ENCODE assay signal across 8 cellular contexts in the genomic region with DNA sequence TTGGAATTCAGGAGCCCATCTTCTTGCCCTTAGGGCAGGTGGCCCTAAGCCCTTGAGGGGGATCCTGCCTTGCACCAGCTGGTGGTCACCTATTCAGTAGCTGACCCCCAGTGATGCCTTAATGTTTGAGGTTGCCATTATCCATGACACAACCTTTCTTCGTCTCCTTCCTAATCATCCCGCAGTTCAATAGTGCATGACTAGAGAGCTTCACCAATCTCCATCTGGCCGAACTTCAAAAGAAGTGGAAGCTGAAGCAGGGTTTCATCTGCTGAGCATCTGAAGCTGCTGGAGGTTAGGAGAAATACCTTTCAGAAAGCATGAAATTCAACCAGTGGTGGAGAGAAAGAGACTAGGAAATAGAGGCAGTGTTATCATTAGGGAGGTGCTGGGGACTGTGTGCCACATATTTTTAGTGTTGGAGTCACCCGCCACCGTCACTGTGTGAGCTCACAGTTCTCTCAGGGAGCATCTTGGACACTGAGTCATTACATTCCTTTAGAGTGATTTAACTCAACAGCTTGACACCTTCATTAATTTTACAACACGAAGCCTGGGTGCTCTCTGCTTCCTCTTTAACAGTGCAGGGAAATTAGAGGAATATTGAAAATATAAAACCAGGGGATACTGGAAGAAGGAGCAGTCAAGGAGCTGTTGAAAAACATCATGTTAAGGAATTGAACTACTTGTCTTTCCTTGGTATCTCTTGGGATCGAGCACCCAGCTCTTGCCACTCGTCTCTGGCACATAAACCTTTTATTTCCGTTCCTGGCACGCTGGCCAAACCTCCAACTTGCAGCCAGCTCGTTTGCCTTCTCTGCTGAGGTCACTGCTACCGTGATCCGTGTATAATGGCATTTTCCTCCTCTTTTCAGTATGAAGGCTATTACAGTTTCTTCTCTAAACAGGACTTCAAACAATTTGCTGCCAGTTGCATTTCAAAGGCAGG. TPM values are rescaled to one million over a fixed set of nuclear protein-coding genes. Genes with fewer than 3 reads are reported as not detected.
DNase-seq lines count a peak whose midpoint lies in the region; ATAC-seq, FAIRE-seq and TF ChIP-seq lines count a peak whose summit lies in the region.

No MANE protein-coding gene starts in this region.

- peak overlapping the region in 1 of 2 donors; percentile 0 for H3K4me3 ChIP-seq in gastroesophageal sphincter

- FAIRE-seq in G401.6 (lab: Jason Lieb, UNC): peak; percentile 50

- 18 to 23% methylated on average over 9 to 13 of the region's 13 CpGs for WGBS in gastroesophageal sphincter (ENCODE audit: low coverage in 1 of 2), 2 donors

- H3K36me3 ChIP-seq in gastroesophageal sphincter: no peaks in the 10 kb centered on the region

- H3K27me3 ChIP-seq in gastroesophageal sphincter: no peaks in the 10 kb centered on the region

- peaks cover 0 to 41% (median 25%) of the 10 kb centered on the region in 3 donors for H3K4me1 ChIP-seq in gastroesophageal sphincter

- DNase-seq in T1000 (lab: John Stamatoyannopoulos, UW) (peak; percentile 52), pulmonary artery endothelial cell (ENCODE audit: low read depth, low spot score) (peak; percentile 50), OCI-M1 (lab: John Stamatoyannopoulos, UW) (no peak), NCI-H748 (lab: John Stamatoyannopoulos, UW; ENCODE audit: unreplicated experiment) (no peak), NCI-H345 treated with DMSO at 0.1 percent for 48 hours (lab: John Stamatoyannopoulos, UW; ENCODE audit: unreplicated experiment) (no peak), NCI-H510A treated with DMSO at 0.1 percent for 48 hours (lab: John Stamatoyannopoulos, UW) (no peak)

- ATAC-seq in gastroesophageal sphincter: peak; percentile 96

- H3K27ac ChIP-seq in gastroesophageal sphincter: peak overlapping the region; percentile 66 to 86 (median 78)

- peak; percentile 38 for TF ChIP-seq EP300 in gastroesophageal sphincter (IDR thresholded peaks at IDR 0.05)

- H3K9me3 ChIP-seq in gastroesophageal sphincter: no peaks in the 10 kb centered on the region

- no peak for TF ChIP-seq CTCF in gastroesophageal sphincter (IDR thresholded peaks at IDR 0.05)

- TF ChIP-seq POLR2A in gastroesophageal sphincter (IDR thresholded peaks at IDR 0.05): no peak

RNA-seq across cellular contexts. Expression of gene PEX14, which starts 53.6 kb away (rescaled TPM):
- 10 to 100 TPM; 10.1 to 22.7 (median 15.1) TPM for total RNA-seq in gastroesophageal sphincter
- total RNA-seq in pulmonary artery endothelial cell: 13.3 and 15.4 TPM in 2 replicates

RNA-seq across cellular contexts. Expression of gene DFFA, which starts 56.0 kb away (rescaled TPM):
- 10 to 100 TPM; 20.2 to 32.3 (median 29.3) TPM for total RNA-seq in gastroesophageal sphincter
- total RNA-seq in pulmonary artery endothelial cell: 78.3 and 82.2 TPM in 2 replicates

Comparison
In these comparisons a context has a peak if more than half of its experiments do, and no peak if none do; other contexts are left out.
1. DNase-seq: peak in T1000 (single experiment) and pulmonary artery endothelial cell (single experiment); none in OCI-M1 (single experiment), NCI-H748 (single experiment), NCI-H345 treated with DMSO at 0.1 percent for 48 hours (single experiment) and NCI-H510A treated with DMSO at 0.1 percent for 48 hours (single experiment).